Comparison of ENCODE assay signal across 9 cellular contexts in the genomic region with DNA sequence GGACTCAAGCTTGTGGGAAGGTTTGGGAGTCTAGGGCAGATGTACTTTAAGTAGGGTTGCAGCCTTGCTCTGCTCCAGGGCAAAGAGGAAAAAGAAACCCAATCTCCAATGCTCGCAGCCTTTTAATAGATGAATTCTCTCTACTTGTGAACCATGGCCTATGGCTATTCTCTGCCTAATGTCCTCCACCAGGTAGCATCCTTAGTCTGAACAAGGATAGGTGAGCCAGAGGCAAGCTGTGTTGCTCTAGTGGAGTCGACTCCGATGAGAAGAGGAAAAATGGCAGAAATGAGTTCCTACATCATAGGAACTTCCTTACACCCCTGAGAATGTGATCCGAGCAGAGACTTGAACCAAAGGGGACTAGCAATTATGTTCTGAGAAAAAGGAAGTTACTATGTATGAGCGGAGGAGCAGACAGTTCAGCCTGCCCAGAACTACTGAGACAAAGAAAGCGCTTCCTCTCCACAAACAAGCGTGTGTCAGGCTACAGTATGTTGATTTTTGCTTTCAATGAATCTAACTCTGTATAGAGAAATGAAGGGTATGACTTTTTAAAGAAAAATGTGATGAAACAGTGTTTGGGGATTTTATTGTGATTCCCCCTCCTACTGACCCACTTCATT.
A peak's percentile ranks its signal among the peaks of the same experiment; 100 is the strongest.
DNase-seq lines count a peak whose midpoint lies in the region; ATAC-seq and TF ChIP-seq lines count a peak whose summit lies in the region.
"Had no signal": no experiment of that assay in that cellular context is flagged by ENCODE, and none has a peak within 500 bp of the region (broad histone marks: within the 10 kb centered on the region; RNA-seq: fewer than 3 reads in every experiment).

No MANE protein-coding gene starts in this region.

- H3K4me1 ChIP-seq in breast epithelium: peaks cover 0 to 4% of the 10 kb centered on the region in 2 donors

- H3K27ac ChIP-seq in breast epithelium: no peak overlapping the region

- H3K27me3 ChIP-seq in breast epithelium: no peaks in the 10 kb centered on the region

- DNase-seq in OCI-M1 (lab: John Stamatoyannopoulos, UW) (peak; percentile 76), breast epithelium (ENCODE audit: low spot score in 2 of 2) (no peak), chondrocyte (ENCODE audit: low spot score) (no peak), OCI-M2 (lab: John Stamatoyannopoulos, UW; ENCODE audit: unreplicated experiment) (no peak)
- DNase-seq: stimulated activated CD4-positive, alpha-beta T cell treated with anti-CD3 and anti-CD28 coated beads, Interleukin-4, amount 100 ng/mL, for 1 hour had no signal

- peaks cover under 1% of the 10 kb centered on the region for H3K9me3 Mint-ChIP-seq in stimulated activated naive CD8-positive, alpha-beta T cell treated with anti-CD3 and anti-CD28 coated beads, Interleukin-15, Interleukin-2, amounts not matched to agents 100 ng/mL and 50 ng/mL, for 24 hours
- peaks cover 3% of the 10 kb centered on the region for H3K9me3 Mint-ChIP-seq in chondrocyte (ENCODE audit: low read depth)

- H3K4me3 Mint-ChIP-seq in stimulated activated naive CD8-positive, alpha-beta T cell treated with anti-CD3 and anti-CD28 coated beads, Interleukin-15, Interleukin-2, amounts not matched to agents 100 ng/mL and 50 ng/mL, for 24 hours: no peak overlapping the region
- no peak overlapping the region for H3K4me3 Mint-ChIP-seq in chondrocyte (ENCODE audit: unreplicated experiment)

- peaks cover 11% of the 10 kb centered on the region for H3K4me1 Mint-ChIP-seq in stimulated activated naive CD8-positive, alpha-beta T cell treated with anti-CD3 and anti-CD28 coated beads, Interleukin-15, Interleukin-2, amounts not matched to agents 100 ng/mL and 50 ng/mL, for 24 hours (ENCODE audit: low read depth)
- H3K4me1 Mint-ChIP-seq in chondrocyte (ENCODE audit: low read depth): no peaks in the 10 kb centered on the region

- H3K36me3 Mint-ChIP-seq in stimulated activated naive CD8-positive, alpha-beta T cell treated with anti-CD3 and anti-CD28 coated beads, Interleukin-15, Interleukin-2, amounts not matched to agents 100 ng/mL and 50 ng/mL, for 24 hours (ENCODE audit: low read depth): no peaks in the 10 kb centered on the region
- H3K36me3 Mint-ChIP-seq in chondrocyte (ENCODE audit: low read depth): no peaks in the 10 kb centered on the region

- H3K27me3 Mint-ChIP-seq in stimulated activated naive CD8-positive, alpha-beta T cell treated with anti-CD3 and anti-CD28 coated beads, Interleukin-15, Interleukin-2, amounts not matched to agents 100 ng/mL and 50 ng/mL, for 24 hours: no peaks in the 10 kb centered on the region
- peaks cover 22% of the 10 kb centered on the region for H3K27me3 Mint-ChIP-seq in chondrocyte (ENCODE audit: low read depth)

- ATAC-seq in GM19351 (IDR thresholded peaks at IDR 0.05; ENCODE audit: unreplicated experiment) (peak; percentile 74), HG02981 (IDR thresholded peaks at IDR 0.05; ENCODE audit: unreplicated experiment) (peak; percentile 61)
- ATAC-seq: left lobe of liver had no signal

- H3K9me3 ChIP-seq in breast epithelium: no peaks in the 10 kb centered on the region

- H3K27ac Mint-ChIP-seq in stimulated activated naive CD8-positive, alpha-beta T cell treated with anti-CD3 and anti-CD28 coated beads, Interleukin-15, Interleukin-2, amounts not matched to agents 100 ng/mL and 50 ng/mL, for 24 hours: peak overlapping the region; percentile 8
- H3K27ac Mint-ChIP-seq in chondrocyte (ENCODE audit: unreplicated experiment): no peak overlapping the region

- H3K4me3 ChIP-seq in breast epithelium: no peak overlapping the region

- intact Hi-C loops in breast epithelium (cut with DNase I; ENCODE audit: low total_unique reads): no loop called here

- no peak for TF ChIP-seq CTCF in breast epithelium (IDR thresholded peaks at IDR 0.05)
- TF ChIP-seq CTCF in chondrocyte (IDR thresholded peaks at IDR 0.05): no peak

- no peaks in the 10 kb centered on the region for H3K36me3 ChIP-seq in breast epithelium

- TF ChIP-seq POLR2A in breast epithelium (IDR thresholded peaks at IDR 0.05): no peak
